12 cellular contexts compared by ENCODE assay signal in the genomic region with DNA sequence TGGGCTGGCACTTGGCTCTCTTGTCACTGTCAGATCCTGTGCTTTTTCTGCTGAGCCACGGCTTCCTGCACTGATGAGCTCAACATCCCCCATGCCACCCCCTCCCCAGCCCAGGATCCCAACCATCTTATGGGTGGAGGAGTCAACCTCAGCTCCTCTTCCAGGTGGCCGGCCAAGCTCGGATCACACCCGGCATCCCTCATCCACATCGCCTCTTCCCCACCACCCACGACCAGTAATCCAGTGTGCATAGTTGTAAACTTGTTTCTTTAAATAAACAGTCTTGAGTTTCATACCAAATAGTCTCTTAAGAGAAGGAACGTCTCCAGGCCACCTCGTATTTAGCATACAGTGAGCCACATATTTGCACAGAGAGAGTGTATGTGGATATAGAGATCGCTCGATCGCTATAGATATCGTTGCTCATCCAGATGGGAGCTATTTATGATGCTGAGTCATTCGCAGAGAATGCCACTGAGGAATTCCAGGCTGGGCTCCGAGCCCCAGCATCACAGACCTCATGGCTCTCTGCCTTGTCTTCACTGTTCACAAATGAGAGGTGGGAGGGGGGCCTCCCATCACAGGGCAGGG.
A peak's percentile ranks its signal among the peaks of the same experiment; 100 is the strongest.
DNase-seq lines count a peak whose midpoint lies in the region; ATAC-seq, FAIRE-seq and TF ChIP-seq lines count a peak whose summit lies in the region.
"Had no signal": no experiment of that assay in that cellular context is flagged by ENCODE, and none has a peak within 500 bp of the region (broad histone marks: within the 10 kb centered on the region; RNA-seq: fewer than 3 reads in every experiment).

No MANE protein-coding gene starts in this region.

- H3K36me3 ChIP-seq in fibroblast of lung (ENCODE audit: control insufficient read depth, insufficient read depth, low read length) (no peaks in the 10 kb centered on the region), smooth muscle cell (ENCODE audit: low read depth) (no peaks in the 10 kb centered on the region)
- H3K36me3 ChIP-seq: BLaER1, gastrocnemius medialis had no signal

- H3K27ac Mint-ChIP-seq in glutamatergic neuron (ENCODE audit: unreplicated experiment), result no peak overlapping the region
- H3K27ac Mint-ChIP-seq: activated naive CD4-positive, alpha-beta T cell treated with anti-CD3 and anti-CD28 coated beads, Interleukin-2, amount 10 ng/mL, durations not matched to agents 7 days and 5 days; naive thymus-derived CD4-positive, alpha-beta T cell had no signal

- no peak overlapping the region for H2AFZ ChIP-seq in fibroblast of lung (ENCODE audit: low read length)
- H2AFZ ChIP-seq in smooth muscle cell (ENCODE audit: low read depth), result no peak overlapping the region

- H3K27me3 ChIP-seq in fibroblast of lung (ENCODE audit: control insufficient read depth, insufficient read depth, low read length) (no peaks in the 10 kb centered on the region), smooth muscle cell (ENCODE audit: low read depth) (peaks cover 17% of the 10 kb centered on the region)
- H3K27me3 ChIP-seq: BLaER1 had no signal

- H3K9ac ChIP-seq in fibroblast of lung (ENCODE audit: insufficient read depth, low read length) (no peak overlapping the region), smooth muscle cell (ENCODE audit: low read depth) (no peak overlapping the region)
- H3K9ac ChIP-seq: BLaER1 had no signal

- no peaks in the 10 kb centered on the region for H3K79me2 ChIP-seq in fibroblast of lung (ENCODE audit: control insufficient read depth, insufficient read depth, low read length)
- no peaks in the 10 kb centered on the region for H3K79me2 ChIP-seq in smooth muscle cell (ENCODE audit: low read depth)

- peaks cover 7% of the 10 kb centered on the region for H3K4me1 ChIP-seq in fibroblast of lung (ENCODE audit: control insufficient read depth, extremely low read depth, insufficient read depth, low read length)
- H3K4me1 ChIP-seq in smooth muscle cell (ENCODE audit: low read depth), result no peaks in the 10 kb centered on the region
- H3K4me1 ChIP-seq: BLaER1, gastrocnemius medialis had no signal

- TF ChIP-seq CTCF in fibroblast of lung (conservative IDR thresholded peaks at IDR 0.05 in 1 of 2, IDR thresholded peaks at IDR 0.05 in 1 of 2; ENCODE audit: low read depth in 1 of 2, low read length in 2 of 2), result no peak
- TF ChIP-seq CTCF in smooth muscle cell (IDR thresholded peaks at IDR 0.05; ENCODE audit: borderline replicate concordance, insufficient read depth, poor library complexity, severe bottlenecking), result no peak
- no peak for TF ChIP-seq CTCF in glutamatergic neuron (IDR thresholded peaks at IDR 0.05; ENCODE audit: partially characterized antibody, unreplicated experiment)

- peaks cover 5% of the 10 kb centered on the region for H3K4me1 Mint-ChIP-seq in glutamatergic neuron (ENCODE audit: low read depth, unreplicated experiment)
- H3K4me1 Mint-ChIP-seq: activated naive CD4-positive, alpha-beta T cell treated with anti-CD3 and anti-CD28 coated beads, Interleukin-2, amount 10 ng/mL, durations not matched to agents 7 days and 5 days; naive thymus-derived CD4-positive, alpha-beta T cell had no signal

- no peaks in the 10 kb centered on the region for H4K20me1 ChIP-seq in fibroblast of lung (ENCODE audit: control insufficient read depth, extremely low read depth, insufficient read depth, low read length)
- no peaks in the 10 kb centered on the region for H4K20me1 ChIP-seq in smooth muscle cell (ENCODE audit: low read depth)
- H4K20me1 ChIP-seq: BLaER1 had no signal

- H3K9me3 ChIP-seq in fibroblast of lung (ENCODE audit: control insufficient read depth, insufficient read depth, low read depth, low read length) (no peaks in the 10 kb centered on the region), smooth muscle cell (replicated peaks; ENCODE audit: low read depth) (no peaks in the 10 kb centered on the region)
- H3K9me3 ChIP-seq: BLaER1, gastrocnemius medialis had no signal

- DNase-seq in NCI-H2196 (lab: John Stamatoyannopoulos, UW; ENCODE audit: unreplicated experiment) (peak; percentile 17), NCI-H2196 treated with DMSO at 0.1 percent for 48 hours (lab: John Stamatoyannopoulos, UW; ENCODE audit: unreplicated experiment) (no peak), RCC 7860 (ENCODE audit: low spot score) (peak; percentile 88), fibroblast of lung (ENCODE audit: low read depth in 2 of 2) (peak; percentile 85 to 88), smooth muscle cell (lab: John Stamatoyannopoulos, UW; ENCODE audit: unreplicated experiment) (no peak), glutamatergic neuron (no peak)
- no peak for DNase-seq in stimulated activated CD4-positive, alpha-beta T cell treated with anti-CD3 and anti-CD28 coated beads, Interleukin-4, amount 100 ng/mL, for 24 hours
- DNase-seq: activated naive CD4-positive, alpha-beta T cell treated with anti-CD3 and anti-CD28 coated beads, Interleukin-2, amount 10 ng/mL, durations not matched to agents 7 days and 5 days; gastrocnemius medialis; naive thymus-derived CD4-positive, alpha-beta T cell had no signal

- no peaks in the 10 kb centered on the region for H3K36me3 Mint-ChIP-seq in glutamatergic neuron (ENCODE audit: unreplicated experiment)
- H3K36me3 Mint-ChIP-seq: activated naive CD4-positive, alpha-beta T cell treated with anti-CD3 and anti-CD28 coated beads, Interleukin-2, amount 10 ng/mL, durations not matched to agents 7 days and 5 days had no signal

- H3K4me3 Mint-ChIP-seq in glutamatergic neuron (ENCODE audit: unreplicated experiment), result no peak overlapping the region
- H3K4me3 Mint-ChIP-seq: activated naive CD4-positive, alpha-beta T cell treated with anti-CD3 and anti-CD28 coated beads, Interleukin-2, amount 10 ng/mL, durations not matched to agents 7 days and 5 days; naive thymus-derived CD4-positive, alpha-beta T cell had no signal

- no peaks in the 10 kb centered on the region for H3K27me3 Mint-ChIP-seq in glutamatergic neuron (ENCODE audit: unreplicated experiment)

- no peaks in the 10 kb centered on the region for H3K9me3 Mint-ChIP-seq in glutamatergic neuron (ENCODE audit: unreplicated experiment)
- H3K9me3 Mint-ChIP-seq: activated naive CD4-positive, alpha-beta T cell treated with anti-CD3 and anti-CD28 coated beads, Interleukin-2, amount 10 ng/mL, durations not matched to agents 7 days and 5 days had no signal

- H3K4me3 ChIP-seq in fibroblast of lung (replicated peaks in 1 of 4; ENCODE audit: control extremely low read depth in 1 of 4, insufficient read depth in 1 of 4, low read depth in 3 of 4, low read length in 4 of 4) (no peak overlapping the region), smooth muscle cell (no peak overlapping the region)
- H3K4me3 ChIP-seq: BLaER1, gastrocnemius medialis had no signal

- H3F3A ChIP-seq in smooth muscle cell (ENCODE audit: low read depth), result no peaks in the 10 kb centered on the region

- WGBS in smooth muscle cell (ENCODE audit: low lambda C conversion rate), result 17% methylated on average over 14 of the region's 14 CpGs

- H3K4me2 ChIP-seq in fibroblast of lung (ENCODE audit: extremely low read depth, insufficient read depth, low read length), result no peak overlapping the region
- H3K4me2 ChIP-seq in smooth muscle cell, result peak overlapping the region; percentile 36
- H3K4me2 ChIP-seq: BLaER1 had no signal

- H3K27ac ChIP-seq in fibroblast of lung (ENCODE audit: insufficient read depth, low read length) (no peak overlapping the region), smooth muscle cell (ENCODE audit: low read depth) (no peak overlapping the region)
- H3K27ac ChIP-seq: BLaER1, gastrocnemius medialis had no signal

- FAIRE-seq in RCC 7860 (lab: Jason Lieb, UNC), result peak; percentile 82

- ATAC-seq in GM21619 (IDR thresholded peaks at IDR 0.05; ENCODE audit: unreplicated experiment), result no peak
- ATAC-seq: gastrocnemius medialis; naive thymus-derived CD4-positive, alpha-beta T cell had no signal

Comparison
In these comparisons a context has a peak if more than half of its experiments do, and no peak if none do; other contexts are left out.
1. DNase-seq: peak in NCI-H2196 (single experiment), RCC 7860 (single experiment) and fibroblast of lung (2 of 2); none in NCI-H2196 treated with DMSO at 0.1 percent for 48 hours (single experiment), smooth muscle cell (single experiment), glutamatergic neuron (single experiment) and stimulated activated CD4-positive, alpha-beta T cell treated with anti-CD3 and anti-CD28 coated beads, Interleukin-4, amount 100 ng/mL, for 24 hours (single experiment).